In the genomic region with DNA sequence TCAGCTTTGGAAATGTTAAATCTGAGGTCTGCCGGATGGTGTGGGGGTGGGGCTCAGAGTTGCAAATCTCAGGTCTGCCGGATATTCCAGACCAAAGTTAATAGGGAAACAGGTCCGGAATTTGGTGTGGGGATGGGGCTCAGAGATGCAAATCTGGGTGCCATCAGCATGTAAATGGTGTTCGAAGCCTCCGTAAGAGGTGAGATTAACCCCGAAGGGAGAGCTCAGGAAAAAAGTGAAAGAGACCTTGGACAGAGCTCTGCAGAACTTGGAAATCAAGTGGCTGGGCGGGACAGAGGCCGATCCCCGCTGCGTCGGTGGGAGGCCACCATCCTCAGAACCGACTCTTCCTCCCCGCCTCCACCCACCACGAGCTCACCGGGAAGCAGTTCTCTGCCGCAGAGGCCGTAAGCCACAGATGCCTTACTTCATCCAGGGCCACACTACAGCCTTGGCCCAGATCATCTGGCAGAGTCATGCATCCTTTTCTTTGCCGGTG, we compare ENCODE assay signal across 1 cellular context.
TF ChIP-seq lines count a peak whose summit lies in the region.

No MANE protein-coding gene starts in this region.

TF ChIP-seq in H1, 55 proteins besides CTCF, POLR2A, EP300 and RAD21 (continued from another document):
- TF ChIP-seq, protein P1, sequence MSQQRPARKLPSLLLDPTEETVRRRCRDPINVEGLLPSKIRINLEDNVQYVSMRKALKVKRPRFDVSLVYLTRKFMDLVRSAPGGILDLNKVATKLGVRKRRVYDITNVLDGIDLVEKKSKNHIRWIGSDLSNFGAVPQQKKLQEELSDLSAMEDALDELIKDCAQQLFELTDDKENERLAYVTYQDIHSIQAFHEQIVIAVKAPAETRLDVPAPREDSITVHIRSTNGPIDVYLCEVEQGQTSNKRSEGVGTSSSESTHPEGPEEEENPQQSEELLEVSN (IDR thresholded peaks at IDR 0.05): no peak
- no peak for TF ChIP-seq SUZ12 (IDR thresholded peaks at IDR 0.05; ENCODE audit: low read length)
- TF ChIP-seq CEBPB (IDR thresholded peaks at IDR 0.05; ENCODE audit: low read depth, low read length): no peak
- no peak for TF ChIP-seq CTBP2 (IDR thresholded peaks at IDR 0.05; ENCODE audit: borderline replicate concordance, insufficient read depth, insufficient read length, low read length)
- peak; percentile 8; the same call in 1 of the 2 replicates for TF ChIP-seq TCF12 (IDR thresholded peaks at IDR 0.05; ENCODE audit: low read depth, low read length)
- no peak for TF ChIP-seq ZNF274 (IDR thresholded peaks at IDR 0.05; ENCODE audit: borderline replicate concordance, extremely low read depth, low read length)
- TF ChIP-seq CBX5 (IDR thresholded peaks at IDR 0.05; ENCODE audit: low read depth, low read length): no peak
- TF ChIP-seq, protein P2, sequence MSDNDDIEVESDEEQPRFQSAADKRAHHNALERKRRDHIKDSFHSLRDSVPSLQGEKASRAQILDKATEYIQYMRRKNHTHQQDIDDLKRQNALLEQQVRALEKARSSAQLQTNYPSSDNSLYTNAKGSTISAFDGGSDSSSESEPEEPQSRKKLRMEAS (IDR thresholded peaks at IDR 0.05): peak; percentile 80
- TF ChIP-seq HDAC2 (IDR thresholded peaks at IDR 0.05; ENCODE audit: borderline replicate concordance in 1 of 2, low read depth in 2 of 2, low read length in 2 of 2): peak; percentile 72; a peak in 2 of 4 replicates
- no peak for TF ChIP-seq CBX8 (IDR thresholded peaks at IDR 0.05; ENCODE audit: borderline replicate concordance, low read depth, low read length)
- TF ChIP-seq SP1 (IDR thresholded peaks at IDR 0.05; ENCODE audit: low read depth, low read length): peak; percentile 74; the same call in 1 of the 2 replicates
- 0 out of 2 replicates have a peak, but pooled peaks have one; percentile 42 for TF ChIP-seq CREB1 (IDR thresholded peaks at IDR 0.05)
- TF ChIP-seq BCL11A (IDR thresholded peaks at IDR 0.05; ENCODE audit: low read depth in 2 of 2, low read length in 2 of 2): no peak
- no peak for TF ChIP-seq SIRT6 (IDR thresholded peaks at IDR 0.05; ENCODE audit: low read length)
- 0 out of 2 replicates have a peak, but pooled peaks have one; percentile 2 for TF ChIP-seq RXRA (IDR thresholded peaks at IDR 0.05; ENCODE audit: insufficient read depth, low read depth, low read length)
- TF ChIP-seq EZH2 (IDR thresholded peaks at IDR 0.05; ENCODE audit: low read depth, low read length, severe bottlenecking): no peak
- TF ChIP-seq GABPA (IDR thresholded peaks at IDR 0.05; ENCODE audit: borderline replicate concordance, insufficient read depth, low read length): 0 out of 2 replicates have a peak, but pooled peaks have one; percentile 46
- TF ChIP-seq NANOG (IDR thresholded peaks at IDR 0.05; ENCODE audit: insufficient read depth, low read depth, low read length, poor library complexity, severe bottlenecking): peak; percentile 61
- peak; percentile 81 for TF ChIP-seq ASH2L (IDR thresholded peaks at IDR 0.05; ENCODE audit: low read length)
- peak; percentile 49; the same call in 1 of the 2 replicates for TF ChIP-seq YY1 (IDR thresholded peaks at IDR 0.05; ENCODE audit: low read depth, low read length)
- TF ChIP-seq, protein P3, sequence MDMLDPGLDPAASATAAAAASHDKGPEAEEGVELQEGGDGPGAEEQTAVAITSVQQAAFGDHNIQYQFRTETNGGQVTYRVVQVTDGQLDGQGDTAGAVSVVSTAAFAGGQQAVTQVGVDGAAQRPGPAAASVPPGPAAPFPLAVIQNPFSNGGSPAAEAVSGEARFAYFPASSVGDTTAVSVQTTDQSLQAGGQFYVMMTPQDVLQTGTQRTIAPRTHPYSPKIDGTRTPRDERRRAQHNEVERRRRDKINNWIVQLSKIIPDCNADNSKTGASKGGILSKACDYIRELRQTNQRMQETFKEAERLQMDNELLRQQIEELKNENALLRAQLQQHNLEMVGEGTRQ (IDR thresholded peaks at IDR 0.05; ENCODE audit: low read length): no peak
- TF ChIP-seq PHF8 (conservative IDR thresholded peaks at IDR 0.05; ENCODE audit: low read depth, low read length): no peak; the same call in 1 of the 2 replicates
- peak; percentile 34; the same call in 1 of the 2 replicates for TF ChIP-seq RBBP5 (IDR thresholded peaks at IDR 0.05; ENCODE audit: borderline replicate concordance, low read depth, low read length)
- TF ChIP-seq SP4 (IDR thresholded peaks at IDR 0.05; ENCODE audit: low read length): no peak
- no peak for TF ChIP-seq EGR1 (IDR thresholded peaks at IDR 0.05; ENCODE audit: borderline replicate concordance, low read depth, low read length)
- TF ChIP-seq, protein P4, sequence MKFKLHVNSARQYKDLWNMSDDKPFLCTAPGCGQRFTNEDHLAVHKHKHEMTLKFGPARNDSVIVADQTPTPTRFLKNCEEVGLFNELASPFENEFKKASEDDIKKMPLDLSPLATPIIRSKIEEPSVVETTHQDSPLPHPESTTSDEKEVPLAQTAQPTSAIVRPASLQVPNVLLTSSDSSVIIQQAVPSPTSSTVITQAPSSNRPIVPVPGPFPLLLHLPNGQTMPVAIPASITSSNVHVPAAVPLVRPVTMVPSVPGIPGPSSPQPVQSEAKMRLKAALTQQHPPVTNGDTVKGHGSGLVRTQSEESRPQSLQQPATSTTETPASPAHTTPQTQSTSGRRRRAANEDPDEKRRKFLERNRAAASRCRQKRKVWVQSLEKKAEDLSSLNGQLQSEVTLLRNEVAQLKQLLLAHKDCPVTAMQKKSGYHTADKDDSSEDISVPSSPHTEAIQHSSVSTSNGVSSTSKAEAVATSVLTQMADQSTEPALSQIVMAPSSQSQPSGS (IDR thresholded peaks at IDR 0.05; ENCODE audit: low read length): 0 out of 2 replicates have a peak, but pooled peaks have one; percentile 50
- TF ChIP-seq FOSL1 (IDR thresholded peaks at IDR 0.05; ENCODE audit: insufficient read depth, low read depth, low read length): no peak
- no peak for TF ChIP-seq BRCA1 (IDR thresholded peaks at IDR 0.05; ENCODE audit: low read depth, low read length)
- no peak for TF ChIP-seq RFX5 (IDR thresholded peaks at IDR 0.05; ENCODE audit: borderline replicate concordance, low read depth, low read length)
- TF ChIP-seq BACH1 (IDR thresholded peaks at IDR 0.05; ENCODE audit: low read length): 0 out of 2 replicates have a peak, but pooled peaks have one; percentile 43
- no peak for TF ChIP-seq JUND (IDR thresholded peaks at IDR 0.05; ENCODE audit: low read length)
- TF ChIP-seq SAP30 (IDR thresholded peaks at IDR 0.05; ENCODE audit: insufficient read depth, insufficient replicate concordance, low read length): no peak
- TF ChIP-seq POLR2AphosphoS5 (IDR thresholded peaks at IDR 0.05; ENCODE audit: low read depth, low read length): peak; percentile 98
- no peak for TF ChIP-seq NRF1 (IDR thresholded peaks at IDR 0.05; ENCODE audit: low read depth, low read length)
- TF ChIP-seq TBP (IDR thresholded peaks at IDR 0.05; ENCODE audit: low read depth, low read length): peak; percentile 87
- TF ChIP-seq MAFK (IDR thresholded peaks at IDR 0.05; ENCODE audit: low read depth, low read length): no peak
- TF ChIP-seq, protein P5, sequence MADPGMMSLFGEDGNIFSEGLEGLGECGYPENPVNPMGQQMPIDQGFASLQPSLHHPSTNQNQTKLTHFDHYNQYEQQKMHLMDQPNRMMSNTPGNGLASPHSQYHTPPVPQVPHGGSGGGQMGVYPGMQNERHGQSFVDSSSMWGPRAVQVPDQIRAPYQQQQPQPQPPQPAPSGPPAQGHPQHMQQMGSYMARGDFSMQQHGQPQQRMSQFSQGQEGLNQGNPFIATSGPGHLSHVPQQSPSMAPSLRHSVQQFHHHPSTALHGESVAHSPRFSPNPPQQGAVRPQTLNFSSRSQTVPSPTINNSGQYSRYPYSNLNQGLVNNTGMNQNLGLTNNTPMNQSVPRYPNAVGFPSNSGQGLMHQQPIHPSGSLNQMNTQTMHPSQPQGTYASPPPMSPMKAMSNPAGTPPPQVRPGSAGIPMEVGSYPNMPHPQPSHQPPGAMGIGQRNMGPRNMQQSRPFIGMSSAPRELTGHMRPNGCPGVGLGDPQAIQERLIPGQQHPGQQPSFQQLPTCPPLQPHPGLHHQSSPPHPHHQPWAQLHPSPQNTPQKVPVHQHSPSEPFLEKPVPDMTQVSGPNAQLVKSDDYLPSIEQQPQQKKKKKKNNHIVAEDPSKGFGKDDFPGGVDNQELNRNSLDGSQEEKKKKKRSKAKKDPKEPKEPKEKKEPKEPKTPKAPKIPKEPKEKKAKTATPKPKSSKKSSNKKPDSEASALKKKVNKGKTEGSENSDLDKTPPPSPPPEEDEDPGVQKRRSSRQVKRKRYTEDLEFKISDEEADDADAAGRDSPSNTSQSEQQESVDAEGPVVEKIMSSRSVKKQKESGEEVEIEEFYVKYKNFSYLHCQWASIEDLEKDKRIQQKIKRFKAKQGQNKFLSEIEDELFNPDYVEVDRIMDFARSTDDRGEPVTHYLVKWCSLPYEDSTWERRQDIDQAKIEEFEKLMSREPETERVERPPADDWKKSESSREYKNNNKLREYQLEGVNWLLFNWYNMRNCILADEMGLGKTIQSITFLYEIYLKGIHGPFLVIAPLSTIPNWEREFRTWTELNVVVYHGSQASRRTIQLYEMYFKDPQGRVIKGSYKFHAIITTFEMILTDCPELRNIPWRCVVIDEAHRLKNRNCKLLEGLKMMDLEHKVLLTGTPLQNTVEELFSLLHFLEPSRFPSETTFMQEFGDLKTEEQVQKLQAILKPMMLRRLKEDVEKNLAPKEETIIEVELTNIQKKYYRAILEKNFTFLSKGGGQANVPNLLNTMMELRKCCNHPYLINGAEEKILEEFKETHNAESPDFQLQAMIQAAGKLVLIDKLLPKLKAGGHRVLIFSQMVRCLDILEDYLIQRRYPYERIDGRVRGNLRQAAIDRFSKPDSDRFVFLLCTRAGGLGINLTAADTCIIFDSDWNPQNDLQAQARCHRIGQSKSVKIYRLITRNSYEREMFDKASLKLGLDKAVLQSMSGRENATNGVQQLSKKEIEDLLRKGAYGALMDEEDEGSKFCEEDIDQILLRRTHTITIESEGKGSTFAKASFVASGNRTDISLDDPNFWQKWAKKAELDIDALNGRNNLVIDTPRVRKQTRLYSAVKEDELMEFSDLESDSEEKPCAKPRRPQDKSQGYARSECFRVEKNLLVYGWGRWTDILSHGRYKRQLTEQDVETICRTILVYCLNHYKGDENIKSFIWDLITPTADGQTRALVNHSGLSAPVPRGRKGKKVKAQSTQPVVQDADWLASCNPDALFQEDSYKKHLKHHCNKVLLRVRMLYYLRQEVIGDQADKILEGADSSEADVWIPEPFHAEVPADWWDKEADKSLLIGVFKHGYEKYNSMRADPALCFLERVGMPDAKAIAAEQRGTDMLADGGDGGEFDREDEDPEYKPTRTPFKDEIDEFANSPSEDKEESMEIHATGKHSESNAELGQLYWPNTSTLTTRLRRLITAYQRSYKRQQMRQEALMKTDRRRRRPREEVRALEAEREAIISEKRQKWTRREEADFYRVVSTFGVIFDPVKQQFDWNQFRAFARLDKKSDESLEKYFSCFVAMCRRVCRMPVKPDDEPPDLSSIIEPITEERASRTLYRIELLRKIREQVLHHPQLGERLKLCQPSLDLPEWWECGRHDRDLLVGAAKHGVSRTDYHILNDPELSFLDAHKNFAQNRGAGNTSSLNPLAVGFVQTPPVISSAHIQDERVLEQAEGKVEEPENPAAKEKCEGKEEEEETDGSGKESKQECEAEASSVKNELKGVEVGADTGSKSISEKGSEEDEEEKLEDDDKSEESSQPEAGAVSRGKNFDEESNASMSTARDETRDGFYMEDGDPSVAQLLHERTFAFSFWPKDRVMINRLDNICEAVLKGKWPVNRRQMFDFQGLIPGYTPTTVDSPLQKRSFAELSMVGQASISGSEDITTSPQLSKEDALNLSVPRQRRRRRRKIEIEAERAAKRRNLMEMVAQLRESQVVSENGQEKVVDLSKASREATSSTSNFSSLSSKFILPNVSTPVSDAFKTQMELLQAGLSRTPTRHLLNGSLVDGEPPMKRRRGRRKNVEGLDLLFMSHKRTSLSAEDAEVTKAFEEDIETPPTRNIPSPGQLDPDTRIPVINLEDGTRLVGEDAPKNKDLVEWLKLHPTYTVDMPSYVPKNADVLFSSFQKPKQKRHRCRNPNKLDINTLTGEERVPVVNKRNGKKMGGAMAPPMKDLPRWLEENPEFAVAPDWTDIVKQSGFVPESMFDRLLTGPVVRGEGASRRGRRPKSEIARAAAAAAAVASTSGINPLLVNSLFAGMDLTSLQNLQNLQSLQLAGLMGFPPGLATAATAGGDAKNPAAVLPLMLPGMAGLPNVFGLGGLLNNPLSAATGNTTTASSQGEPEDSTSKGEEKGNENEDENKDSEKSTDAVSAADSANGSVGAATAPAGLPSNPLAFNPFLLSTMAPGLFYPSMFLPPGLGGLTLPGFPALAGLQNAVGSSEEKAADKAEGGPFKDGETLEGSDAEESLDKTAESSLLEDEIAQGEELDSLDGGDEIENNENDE (IDR thresholded peaks at IDR 0.05; ENCODE audit: insufficient replicate concordance, low read length): peak; percentile 91
- TF ChIP-seq SRF (IDR thresholded peaks at IDR 0.05; ENCODE audit: low read depth, low read length): no peak
- TF ChIP-seq, protein P6, sequence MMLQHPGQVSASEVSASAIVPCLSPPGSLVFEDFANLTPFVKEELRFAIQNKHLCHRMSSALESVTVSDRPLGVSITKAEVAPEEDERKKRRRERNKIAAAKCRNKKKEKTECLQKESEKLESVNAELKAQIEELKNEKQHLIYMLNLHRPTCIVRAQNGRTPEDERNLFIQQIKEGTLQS (IDR thresholded peaks at IDR 0.05; ENCODE audit: insufficient read depth, low read depth, low read length): no peak
- TF ChIP-seq GTF2F1 (IDR thresholded peaks at IDR 0.05; ENCODE audit: borderline replicate concordance, low read depth, low read length): peak; percentile 30; the same call in 1 of the 2 replicates
- no peak for TF ChIP-seq JUN (IDR thresholded peaks at IDR 0.05; ENCODE audit: low read depth, low read length)
- peak; percentile 79 for TF ChIP-seq TAF1 (IDR thresholded peaks at IDR 0.05; ENCODE audit: low read depth, low read length)
